In the genomic region with DNA sequence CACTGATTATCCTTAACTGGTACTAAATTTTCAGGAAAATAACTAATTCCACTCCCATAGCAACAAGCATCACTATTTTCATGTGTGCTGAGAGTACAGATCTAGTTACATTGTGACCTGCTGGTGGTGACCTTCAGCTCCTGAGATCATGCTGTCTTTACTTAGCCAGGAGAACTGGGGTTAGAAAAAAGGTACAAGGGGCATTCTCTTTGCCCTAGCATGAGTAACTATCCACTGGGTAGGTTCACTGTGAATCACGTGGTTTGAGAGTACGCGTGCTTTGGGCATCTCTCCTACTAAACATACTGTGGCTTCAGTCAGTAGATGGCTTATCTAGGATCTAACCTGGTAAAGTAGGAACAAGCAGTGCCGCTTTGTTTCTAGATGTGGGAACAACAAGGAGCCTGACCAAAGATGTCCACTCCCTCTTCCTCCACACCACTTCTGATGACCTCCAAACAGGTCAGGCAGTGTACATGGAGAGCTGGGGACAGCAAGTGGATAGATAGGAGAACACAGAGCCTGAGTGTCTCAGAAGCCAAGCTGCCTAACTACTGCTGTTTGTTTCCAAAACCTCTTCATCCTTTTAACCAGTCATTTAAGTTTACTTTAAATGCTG, we compare ENCODE assay signal across 19 cellular contexts.
A peak's percentile ranks its signal among the peaks of the same experiment; 100 is the strongest.
DNase-seq lines count a peak whose midpoint lies in the region; ATAC-seq, FAIRE-seq and TF ChIP-seq lines count a peak whose summit lies in the region.
"Had no signal": no experiment of that assay in that cellular context is flagged by ENCODE, and none has a peak within 500 bp of the region (broad histone marks: within the 10 kb centered on the region; RNA-seq: fewer than 3 reads in every experiment).

No MANE protein-coding gene starts in this region.

- no peak overlapping the region for H3K27ac Mint-ChIP-seq in activated T-helper 17 cell treated with anti-CD3 and anti-CD28 coated beads, Interleukin-2, amount 50 U/mL, for 72 hours
- H3K27ac Mint-ChIP-seq: stimulated activated naive CD8-positive, alpha-beta T cell treated with anti-CD3 and anti-CD28 coated beads, Interleukin-15, Interleukin-2, amounts not matched to agents 100 ng/mL and 50 ng/mL, for 24 hours; T-helper 2 cell treated with Interferon-gamma antibody and Interleukin-4, amounts not matched to agents 5 μg/mL and 100 μg/mL, for 36 hours had no signal

- no peaks in the 10 kb centered on the region for H3K79me2 ChIP-seq in PC-3 (ENCODE audit: low read length)

- H3K27ac ChIP-seq in HUES64 (ENCODE audit: low read depth, low read length) (peak overlapping the region; percentile 65; the same call in 1 of the 2 replicates), stomach (peak overlapping the region in 3 of 5 donors; percentile 4 to 55 (median 30)), PC-3 (ENCODE audit: low read length) (no peak overlapping the region), foreskin keratinocyte (no peak overlapping the region)

- H4K20me1 ChIP-seq in PC-3 (ENCODE audit: low read length): no peaks in the 10 kb centered on the region

- H3K4me2 ChIP-seq in PC-3 (ENCODE audit: low read length): no peak overlapping the region

- peaks cover 20% of the 10 kb centered on the region for H3K4me1 ChIP-seq in HUES64 (ENCODE audit: insufficient read depth, low read length)
- peaks cover 0 to 12% (median 2%) of the 10 kb centered on the region in 4 donors for H3K4me1 ChIP-seq in stomach
- H3K4me1 ChIP-seq in PC-3 (ENCODE audit: insufficient read depth, low read length): no peaks in the 10 kb centered on the region
- H3K4me1 ChIP-seq in foreskin keratinocyte: no peaks in the 10 kb centered on the region

- in situ Hi-C loops in GM13976 (cut with MboI; ENCODE audit: low sequenced_read_pairs, unreplicated experiment): loop anchor here (5.0 to 25.0 kb wide), 3 partner anchors 408 to 733 kb away; no protein-coding TSS in a partner anchor

- H3K4me3 ChIP-seq in HUES64 (ENCODE audit: low read length) (no peak overlapping the region), bronchial epithelial cell (ENCODE audit: low read depth, low read length) (no peak overlapping the region), stomach (no peak overlapping the region), PC-3 (ENCODE audit: low read length) (no peak overlapping the region)

- no peak for ATAC-seq in PC-3
- ATAC-seq in foreskin keratinocyte: no peak
- ATAC-seq in activated T-helper 17 cell treated with anti-CD3 and anti-CD28 coated beads, Interleukin-2, amount 50 U/mL, for 72 hours (replicated peaks): no peak

- TF ChIP-seq CTCF in bronchial epithelial cell (IDR thresholded peaks at IDR 0.05; ENCODE audit: insufficient read depth, low read length, severe bottlenecking): no peak
- TF ChIP-seq CTCF in stomach (IDR thresholded peaks at IDR 0.05): no peak
- TF ChIP-seq CTCF in PC-3 (conservative IDR thresholded peaks at IDR 0.05; ENCODE audit: low read depth, low read length): no peak
- TF ChIP-seq CTCF in foreskin keratinocyte (conservative IDR thresholded peaks at IDR 0.05): no peak
- no peak for TF ChIP-seq CTCF in GM13976 (IDR thresholded peaks at IDR 0.05; ENCODE audit: borderline replicate concordance, control extremely low read depth, extremely low read depth, insufficient read depth, missing control alignments)

- BruUV-seq in PC-3 (replicated peaks; lab: Mats Ljungman, UMichigan): no TSS peak

- FAIRE-seq in bronchial epithelial cell (lab: Jason Lieb, UNC): peak; percentile 91
- FAIRE-seq: colon, GM19239 had no signal

- no peaks in the 10 kb centered on the region for H3K4me1 Mint-ChIP-seq in activated T-helper 17 cell treated with anti-CD3 and anti-CD28 coated beads, Interleukin-2, amount 50 U/mL, for 72 hours

- H3K9me3 ChIP-seq in HUES64 (ENCODE audit: insufficient read depth, low read depth, low read length) (no peaks in the 10 kb centered on the region), stomach (no peaks in the 10 kb centered on the region), PC-3 (ENCODE audit: low read length) (no peaks in the 10 kb centered on the region)

- no peak overlapping the region for H2AFZ ChIP-seq in PC-3 (ENCODE audit: low read length)

- no peak overlapping the region for H3K4me3 Mint-ChIP-seq in activated T-helper 17 cell treated with anti-CD3 and anti-CD28 coated beads, Interleukin-2, amount 50 U/mL, for 72 hours
- H3K4me3 Mint-ChIP-seq: stimulated activated naive CD8-positive, alpha-beta T cell treated with anti-CD3 and anti-CD28 coated beads, Interleukin-15, Interleukin-2, amounts not matched to agents 100 ng/mL and 50 ng/mL, for 24 hours; T-helper 2 cell treated with Interferon-gamma antibody and Interleukin-4, amounts not matched to agents 5 μg/mL and 100 μg/mL, for 36 hours had no signal

- no peaks in the 10 kb centered on the region for H3K27me3 ChIP-seq in HUES64 (ENCODE audit: insufficient read depth, low read length)
- no peaks in the 10 kb centered on the region for H3K27me3 ChIP-seq in bronchial epithelial cell (ENCODE audit: control insufficient read depth, insufficient read depth, low read length)
- H3K27me3 ChIP-seq in stomach: no peaks in the 10 kb centered on the region
- no peaks in the 10 kb centered on the region for H3K27me3 ChIP-seq in PC-3 (ENCODE audit: low read length)
- no peaks in the 10 kb centered on the region for H3K27me3 ChIP-seq in foreskin keratinocyte

- no peak for TF ChIP-seq EP300 in stomach (IDR thresholded peaks at IDR 0.05)

- no peaks in the 10 kb centered on the region for H3F3A ChIP-seq in PC-3 (ENCODE audit: low read length, unreplicated experiment)

- H3K36me3 Mint-ChIP-seq in activated T-helper 17 cell treated with anti-CD3 and anti-CD28 coated beads, Interleukin-2, amount 50 U/mL, for 72 hours (ENCODE audit: low read depth): peaks cover 1% of the 10 kb centered on the region

- TF ChIP-seq POLR2A in stomach (IDR thresholded peaks at IDR 0.05): no peak

- no peaks in the 10 kb centered on the region for H3K27me3 Mint-ChIP-seq in activated T-helper 17 cell treated with anti-CD3 and anti-CD28 coated beads, Interleukin-2, amount 50 U/mL, for 72 hours
- H3K27me3 Mint-ChIP-seq: stimulated activated naive CD8-positive, alpha-beta T cell treated with anti-CD3 and anti-CD28 coated beads, Interleukin-15, Interleukin-2, amounts not matched to agents 100 ng/mL and 50 ng/mL, for 24 hours had no signal

- CTCF ChIA-PET in PC-3 (lab: Charles Lee): no interaction called here

- no peaks in the 10 kb centered on the region for H3K9me3 Mint-ChIP-seq in activated T-helper 17 cell treated with anti-CD3 and anti-CD28 coated beads, Interleukin-2, amount 50 U/mL, for 72 hours
- H3K9me3 Mint-ChIP-seq: stimulated activated naive CD8-positive, alpha-beta T cell treated with anti-CD3 and anti-CD28 coated beads, Interleukin-15, Interleukin-2, amounts not matched to agents 100 ng/mL and 50 ng/mL, for 24 hours; T-helper 2 cell treated with Interferon-gamma antibody and Interleukin-4, amounts not matched to agents 5 μg/mL and 100 μg/mL, for 36 hours had no signal

- H3K9ac ChIP-seq in HUES64 (ENCODE audit: low read depth, low read length): no peak overlapping the region
- H3K9ac ChIP-seq in PC-3 (ENCODE audit: low read length): no peak overlapping the region

- H3K9me2 ChIP-seq in PC-3 (replicated peaks; ENCODE audit: low read length): no peaks in the 10 kb centered on the region

- 92% methylated on average over 4 of the region's 4 CpGs for WGBS in HUES64
- 57 to 82% (median 63%) methylated on average over 4 of the region's 4 CpGs for WGBS in stomach, 5 donors

- POLR2A ChIA-PET in PC-3 (lab: Charles Lee; ENCODE audit: unreplicated experiment): no interaction called here

- DNase-seq in bronchial epithelial cell (ENCODE audit: low read depth): no peak
- DNase-seq in left kidney (ENCODE audit: low read depth, low spot score): peak; percentile 40
- no peak for DNase-seq in stomach
- DNase-seq in PC-3: no peak
- no peak for DNase-seq in foreskin keratinocyte
- DNase-seq in GM13976 (ENCODE audit: low spot score): no peak
- DNase-seq: activated CD4-positive, alpha-beta T cell treated with anti-CD3 and anti-CD28 coated beads, Interleukin-2, amount 50 U/mL, for 4 hours; activated T-cell treated with anti-CD3 and anti-CD28 coated beads, Interleukin-2, amount 50 U/mL, for 48 hours; GF-D8; KG1; kidney glomerular epithelial cell; NCI-H1105; SHP77 had no signal

- intact Hi-C loops in stomach (cut with DNase I; ENCODE audit: low total_unique reads) (loop anchor here (10.0 kb wide), 2 partner anchors 225 to 575 kb away; no protein-coding TSS in a partner anchor), PC-3 (cut with micrococcal nuclease) (loop anchor here (2.0 to 10.0 kb wide), 3 partner anchors 85 to 403 kb away; no protein-coding TSS in a partner anchor)

- H3K36me3 ChIP-seq in HUES64 (ENCODE audit: insufficient read depth, low read length): peaks cover 45% of the 10 kb centered on the region
- H3K36me3 ChIP-seq in bronchial epithelial cell (ENCODE audit: control insufficient read depth, insufficient read depth, low read length): peaks cover 14% of the 10 kb centered on the region
- H3K36me3 ChIP-seq in stomach: peaks cover 27 to 90% (median 70%) of the 10 kb centered on the region in 4 donors
- peaks cover 13% of the 10 kb centered on the region for H3K36me3 ChIP-seq in PC-3 (ENCODE audit: low read depth, low read length)

Comparison
In these comparisons a context has a peak if more than half of its experiments do, and no peak if none do; other contexts are left out.
1. H3K27ac ChIP-seq: peak in HUES64 (single experiment) and stomach (3 of 5); none in PC-3 (single experiment) and foreskin keratinocyte (single experiment).